In genomic region chr2:39867268-39867667, GRCh38 we compare ENCODE assay signal across 24 cellular contexts.
DNase-seq lines count a peak whose midpoint lies in the region; ATAC-seq and TF ChIP-seq lines count a peak whose summit lies in the region.
"Had no signal": no experiment of that assay in that cellular context is flagged by ENCODE, and none has a peak within 500 bp of the region (broad histone marks: within the 10 kb centered on the region; RNA-seq: fewer than 3 reads in every experiment).

No MANE protein-coding gene starts in this region.

- ATAC-seq in GM23338, result no peak
- ATAC-seq: A549, GM12878 had no signal

- no peak for TF ChIP-seq CTCF in GM23338 (conservative IDR thresholded peaks at IDR 0.05; ENCODE audit: low read depth in 2 of 2)

- no peak overlapping the region for H3K4me2 ChIP-seq in GM23338
- H3K4me2 ChIP-seq: A549; BLaER1 treated with 17β-estradiol and CSF1 and Interleukin-3, amounts not matched to agents 10 nM and 100 nM had no signal

- H3K36me3 Mint-ChIP-seq in GM23338 (ENCODE audit: low read depth), result peaks cover 23% of the 10 kb centered on the region
- H3K36me3 Mint-ChIP-seq: CD14-positive monocyte; CD8-positive, alpha-beta memory T cell had no signal

- no peak overlapping the region for H3K4me3 ChIP-seq in GM23338
- H3K4me3 ChIP-seq: A549; BLaER1 treated with 17β-estradiol and CSF1 and Interleukin-3, amounts not matched to agents 10 nM and 100 nM; GM12878 had no signal

- H3K9me3 Mint-ChIP-seq in GM23338, result peaks cover 30% of the 10 kb centered on the region

- no peaks in the 10 kb centered on the region for H3K4me1 ChIP-seq in GM23338 (ENCODE audit: insufficient read depth)
- H3K4me1 ChIP-seq: A549, BE2C had no signal

- no peaks in the 10 kb centered on the region for H4K20me1 ChIP-seq in GM23338 (replicated peaks; ENCODE audit: insufficient read depth)
- H4K20me1 ChIP-seq: BLaER1 treated with 17β-estradiol and CSF1 and Interleukin-3, amounts not matched to agents 10 nM and 100 nM had no signal

- no peaks in the 10 kb centered on the region for H3F3A ChIP-seq in GM23338 (replicated peaks; ENCODE audit: low read depth)

- no peak overlapping the region for H3K27ac ChIP-seq in GM23338 (ENCODE audit: low read depth)
- H3K27ac ChIP-seq: A549; BLaER1 treated with 17β-estradiol and CSF1 and Interleukin-3, amounts not matched to agents 10 nM and 100 nM had no signal

- H3K27ac Mint-ChIP-seq in GM23338, result no peak overlapping the region
- H3K27ac Mint-ChIP-seq: CD14-positive monocyte; CD4-positive, alpha-beta T cell; CD8-positive, alpha-beta memory T cell had no signal

- DNase-seq in COLO829 (ENCODE audit: low spot score), result peak; percentile 18
- no peak for DNase-seq in GM23338 (ENCODE audit: low spot score)
- peak; percentile 9 for DNase-seq in M059J (ENCODE audit: low read depth)
- peak; percentile 11 for DNase-seq in foreskin melanocyte
- no peak for DNase-seq in NCI-H1105 (lab: John Stamatoyannopoulos, UW)
- DNase-seq in mucosa of gallbladder (ENCODE audit: low spot score), result no peak
- no peak for DNase-seq in NCI-H187 treated with DMSO at 0.1 percent for 48 hours (lab: John Stamatoyannopoulos, UW)
- DNase-seq: 8988T; ACHN; AML-193; BE2C; Calu3; CD4-positive, alpha-beta T cell; CD8-positive, alpha-beta memory T cell; COR-L47; DMS53; DMS79 treated with DMSO at 0.1 percent for 48 hours; GOT3; H7; HCEC 1CT had no signal

- no peak overlapping the region for H3K4me3 Mint-ChIP-seq in GM23338
- H3K4me3 Mint-ChIP-seq: CD14-positive monocyte; CD4-positive, alpha-beta T cell; CD8-positive, alpha-beta memory T cell had no signal

- H3K27me3 ChIP-seq in GM23338 (ENCODE audit: insufficient read depth), result no peaks in the 10 kb centered on the region
- H3K27me3 ChIP-seq: BLaER1 treated with 17β-estradiol and CSF1 and Interleukin-3, amounts not matched to agents 10 nM and 100 nM had no signal

- 0 out of 2 replicates have a peak overlapping the region, but pooled peaks have one; percentile 23 for H2AFZ ChIP-seq in GM23338

- no peaks in the 10 kb centered on the region for H3K79me2 ChIP-seq in GM23338 (replicated peaks; ENCODE audit: insufficient read depth)

- 0 out of 2 replicates have a peak, but pooled peaks cover 3% of the 10 kb centered on the region for H3K36me3 ChIP-seq in GM23338 (ENCODE audit: insufficient read depth)
- H3K36me3 ChIP-seq: BE2C had no signal

- 0 out of 2 replicates have a peak, but pooled peaks cover 9% of the 10 kb centered on the region for H3K9me2 ChIP-seq in GM23338 (ENCODE audit: insufficient read depth)

- no peaks in the 10 kb centered on the region for H3K27me3 Mint-ChIP-seq in GM23338 (ENCODE audit: insufficient read depth, low read depth, poor library complexity)

- H3K4me1 Mint-ChIP-seq in GM23338, result no peaks in the 10 kb centered on the region
- H3K4me1 Mint-ChIP-seq: CD14-positive monocyte; CD8-positive, alpha-beta memory T cell had no signal

TF ChIP-seq in GM23338, 12 proteins besides CTCF, POLR2A, EP300 and RAD21:
- no peak for TF ChIP-seq NANOG (IDR thresholded peaks at IDR 0.05; ENCODE audit: borderline replicate concordance)
- TF ChIP-seq POLR2AphosphoS5 (IDR thresholded peaks at IDR 0.05; ENCODE audit: low read depth), result no peak
- no peak for TF ChIP-seq STAT1 (IDR thresholded peaks at IDR 0.05; ENCODE audit: unreplicated experiment)
- TF ChIP-seq, protein P1, sequence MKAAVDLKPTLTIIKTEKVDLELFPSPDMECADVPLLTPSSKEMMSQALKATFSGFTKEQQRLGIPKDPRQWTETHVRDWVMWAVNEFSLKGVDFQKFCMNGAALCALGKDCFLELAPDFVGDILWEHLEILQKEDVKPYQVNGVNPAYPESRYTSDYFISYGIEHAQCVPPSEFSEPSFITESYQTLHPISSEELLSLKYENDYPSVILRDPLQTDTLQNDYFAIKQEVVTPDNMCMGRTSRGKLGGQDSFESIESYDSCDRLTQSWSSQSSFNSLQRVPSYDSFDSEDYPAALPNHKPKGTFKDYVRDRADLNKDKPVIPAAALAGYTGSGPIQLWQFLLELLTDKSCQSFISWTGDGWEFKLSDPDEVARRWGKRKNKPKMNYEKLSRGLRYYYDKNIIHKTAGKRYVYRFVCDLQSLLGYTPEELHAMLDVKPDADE (IDR thresholded peaks at IDR 0.05), result no peak
- no peak for TF ChIP-seq CREB1 (CRISPR knock-in tag; IDR thresholded peaks at IDR 0.05; ENCODE audit: low read depth)
- TF ChIP-seq EZH2 (IDR thresholded peaks at IDR 0.05; ENCODE audit: low read depth, unreplicated experiment), result no peak
- TF ChIP-seq JUNB (IDR thresholded peaks at IDR 0.05; ENCODE audit: unreplicated experiment), result no peak
- no peak for TF ChIP-seq ZNF114 (CRISPR knock-in tag; IDR thresholded peaks at IDR 0.05)
- TF ChIP-seq, protein P2, sequence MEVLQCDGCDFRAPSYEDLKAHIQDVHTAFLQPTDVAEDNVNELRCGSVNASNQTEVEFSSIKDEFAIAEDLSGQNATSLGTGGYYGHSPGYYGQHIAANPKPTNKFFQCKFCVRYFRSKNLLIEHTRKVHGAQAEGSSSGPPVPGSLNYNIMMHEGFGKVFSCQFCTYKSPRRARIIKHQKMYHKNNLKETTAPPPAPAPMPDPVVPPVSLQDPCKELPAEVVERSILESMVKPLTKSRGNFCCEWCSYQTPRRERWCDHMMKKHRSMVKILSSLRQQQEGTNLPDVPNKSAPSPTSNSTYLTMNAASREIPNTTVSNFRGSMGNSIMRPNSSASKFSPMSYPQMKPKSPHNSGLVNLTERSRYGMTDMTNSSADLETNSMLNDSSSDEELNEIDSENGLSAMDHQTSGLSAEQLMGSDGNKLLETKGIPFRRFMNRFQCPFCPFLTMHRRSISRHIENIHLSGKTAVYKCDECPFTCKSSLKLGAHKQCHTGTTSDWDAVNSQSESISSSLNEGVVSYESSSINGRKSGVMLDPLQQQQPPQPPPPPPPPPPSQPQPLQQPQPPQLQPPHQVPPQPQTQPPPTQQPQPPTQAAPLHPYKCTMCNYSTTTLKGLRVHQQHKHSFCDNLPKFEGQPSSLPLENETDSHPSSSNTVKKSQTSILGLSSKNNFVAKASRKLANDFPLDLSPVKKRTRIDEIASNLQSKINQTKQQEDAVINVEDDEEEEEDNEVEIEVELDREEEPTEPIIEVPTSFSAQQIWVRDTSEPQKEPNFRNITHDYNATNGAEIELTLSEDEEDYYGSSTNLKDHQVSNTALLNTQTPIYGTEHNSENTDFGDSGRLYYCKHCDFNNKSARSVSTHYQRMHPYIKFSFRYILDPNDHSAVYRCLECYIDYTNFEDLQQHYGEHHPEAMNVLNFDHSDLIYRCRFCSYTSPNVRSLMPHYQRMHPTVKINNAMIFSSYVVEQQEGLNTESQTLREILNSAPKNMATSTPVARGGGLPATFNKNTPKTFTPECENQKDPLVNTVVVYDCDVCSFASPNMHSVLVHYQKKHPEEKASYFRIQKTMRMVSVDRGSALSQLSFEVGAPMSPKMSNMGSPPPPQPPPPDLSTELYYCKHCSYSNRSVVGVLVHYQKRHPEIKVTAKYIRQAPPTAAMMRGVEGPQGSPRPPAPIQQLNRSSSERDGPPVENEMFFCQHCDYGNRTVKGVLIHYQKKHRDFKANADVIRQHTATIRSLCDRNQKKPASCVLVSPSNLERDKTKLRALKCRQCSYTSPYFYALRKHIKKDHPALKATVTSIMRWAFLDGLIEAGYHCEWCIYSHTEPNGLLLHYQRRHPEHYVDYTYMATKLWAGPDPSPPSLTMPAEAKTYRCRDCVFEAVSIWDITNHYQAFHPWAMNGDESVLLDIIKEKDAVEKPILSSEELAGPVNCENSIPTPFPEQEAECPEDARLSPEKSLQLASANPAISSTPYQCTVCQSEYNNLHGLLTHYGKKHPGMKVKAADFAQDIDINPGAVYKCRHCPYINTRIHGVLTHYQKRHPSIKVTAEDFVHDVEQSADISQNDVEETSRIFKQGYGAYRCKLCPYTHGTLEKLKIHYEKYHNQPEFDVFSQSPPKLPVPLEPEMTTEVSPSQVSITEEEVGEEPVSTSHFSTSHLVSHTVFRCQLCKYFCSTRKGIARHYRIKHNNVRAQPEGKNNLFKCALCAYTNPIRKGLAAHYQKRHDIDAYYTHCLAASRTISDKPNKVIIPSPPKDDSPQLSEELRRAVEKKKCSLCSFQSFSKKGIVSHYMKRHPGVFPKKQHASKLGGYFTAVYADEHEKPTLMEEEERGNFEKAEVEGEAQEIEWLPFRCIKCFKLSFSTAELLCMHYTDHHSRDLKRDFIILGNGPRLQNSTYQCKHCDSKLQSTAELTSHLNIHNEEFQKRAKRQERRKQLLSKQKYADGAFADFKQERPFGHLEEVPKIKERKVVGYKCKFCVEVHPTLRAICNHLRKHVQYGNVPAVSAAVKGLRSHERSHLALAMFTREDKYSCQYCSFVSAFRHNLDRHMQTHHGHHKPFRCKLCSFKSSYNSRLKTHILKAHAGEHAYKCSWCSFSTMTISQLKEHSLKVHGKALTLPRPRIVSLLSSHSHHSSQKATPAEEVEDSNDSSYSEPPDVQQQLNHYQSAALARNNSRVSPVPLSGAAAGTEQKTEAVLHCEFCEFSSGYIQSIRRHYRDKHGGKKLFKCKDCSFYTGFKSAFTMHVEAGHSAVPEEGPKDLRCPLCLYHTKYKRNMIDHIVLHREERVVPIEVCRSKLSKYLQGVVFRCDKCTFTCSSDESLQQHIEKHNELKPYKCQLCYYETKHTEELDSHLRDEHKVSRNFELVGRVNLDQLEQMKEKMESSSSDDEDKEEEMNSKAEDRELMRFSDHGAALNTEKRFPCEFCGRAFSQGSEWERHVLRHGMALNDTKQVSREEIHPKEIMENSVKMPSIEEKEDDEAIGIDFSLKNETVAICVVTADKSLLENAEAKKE (CRISPR knock-in tag; IDR thresholded peaks at IDR 0.05), result no peak
- no peak for TF ChIP-seq ZNF331 (CRISPR knock-in tag; IDR thresholded peaks at IDR 0.05; ENCODE audit: low read depth)
- TF ChIP-seq EZH2phosphoT487 (IDR thresholded peaks at IDR 0.05; ENCODE audit: unreplicated experiment), result no peak
TF ChIP-seq in GM23338: peak in this region for 0.

Comparison
In these comparisons a context has a peak if more than half of its experiments do, and no peak if none do; other contexts are left out.
1. DNase-seq: peak in COLO829 (single experiment), M059J (single experiment) and foreskin melanocyte (single experiment); none in GM23338 (single experiment), NCI-H1105 (single experiment), mucosa of gallbladder (single experiment) and NCI-H187 treated with DMSO at 0.1 percent for 48 hours (single experiment).